Comparison of ENCODE assay signal across 32 cellular contexts in the genomic region with DNA sequence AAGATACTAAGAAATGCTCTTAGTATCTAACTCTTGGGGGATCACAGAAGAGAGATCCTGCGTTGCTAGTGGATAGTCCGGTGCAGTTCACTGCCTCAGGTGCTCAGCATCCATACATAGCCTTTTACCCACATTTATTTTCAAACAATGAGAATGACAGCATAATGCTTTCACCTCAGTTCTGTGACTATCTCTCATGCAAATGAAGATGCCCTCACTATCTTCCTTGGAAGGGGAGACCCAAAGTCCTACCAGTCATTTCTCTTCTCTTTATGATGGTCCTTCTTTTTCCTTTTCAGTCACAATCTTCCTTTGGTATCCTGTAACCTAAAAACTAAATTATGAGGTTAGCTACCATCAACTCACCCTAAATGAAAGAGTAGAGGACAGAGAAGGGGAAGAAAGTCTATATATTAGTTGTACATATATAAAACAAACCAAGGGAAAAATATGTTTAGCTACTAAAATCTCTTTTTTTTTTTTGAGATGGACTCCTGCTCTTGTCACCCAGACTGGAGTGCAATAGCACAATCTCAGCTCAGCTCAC. TPM values are rescaled to one million over a fixed set of nuclear protein-coding genes. Genes with fewer than 3 reads are reported as not detected.
"Had no signal": no experiment of that assay in that cellular context is flagged by ENCODE, and none has a peak within 500 bp of the region (broad histone marks: within the 10 kb centered on the region; RNA-seq: fewer than 3 reads in every experiment).

No MANE protein-coding gene starts in this region.

- H3K4me1 Mint-ChIP-seq: mesothelial cell of epicardium, naive B cell had no signal

- H3K4me3 Mint-ChIP-seq: dendritic cell treated with granulocyte-macrophage colony-stimulating factor and Interleukin-4, amounts not matched to agents 40 ng/mL and 50 ng/mL, for 4 days; effector memory CD8-positive, alpha-beta T cell; endodermal cell; mesothelial cell of epicardium; naive B cell had no signal

- DNase-seq: colonic mucosa; cortex of kidney; effector CD8-positive, alpha-beta T cell; effector memory CD8-positive, alpha-beta T cell; endodermal cell; erythroblast; esophagus squamous epithelium; foreskin fibroblast; foreskin melanocyte; gastrocnemius medialis; glutamatergic neuron; head of caudate nucleus; heart right ventricle; hippocampal formation; left cardiac atrium; left lung; left ventricle myocardium superior; lower lobe of right lung; mesenchymal stem cell; mucosa of descending colon; naive B cell had no signal

- H3K27ac Mint-ChIP-seq: dendritic cell treated with granulocyte-macrophage colony-stimulating factor and Interleukin-4, amounts not matched to agents 40 ng/mL and 50 ng/mL, for 4 days; effector memory CD8-positive, alpha-beta T cell; endodermal cell; mesothelial cell of epicardium had no signal

- ATAC-seq: effector memory CD8-positive, alpha-beta T cell; esophagus mucosa; gastrocnemius medialis; heart right ventricle; left cardiac atrium; left lung; left ventricle myocardium superior; lower lobe of right lung; mucosa of descending colon had no signal

- H3K9me3 Mint-ChIP-seq: dendritic cell treated with granulocyte-macrophage colony-stimulating factor and Interleukin-4, amounts not matched to agents 40 ng/mL and 50 ng/mL, for 4 days; effector memory CD8-positive, alpha-beta T cell; endodermal cell; mesothelial cell of epicardium had no signal

- H3K36me3 Mint-ChIP-seq: mesothelial cell of epicardium, naive B cell had no signal

RNA-seq across cellular contexts. Expression of gene SLC28A2, which starts 30.9 kb away (rescaled TPM):
- total RNA-seq: dermis microvascular lymphatic vessel endothelial cell, esophagus mucosa, esophagus squamous epithelium, gastrocnemius medialis, glomerular endothelial cell, heart right ventricle, kidney epithelial cell, left cardiac atrium, left lung, left ventricle myocardium superior, lower leg skin, lung microvascular endothelial cell, mesenteric fat pad, mesothelial cell of epicardium, myocyte had no signal
- polyA plus RNA-seq: heart right ventricle, keratinocyte had no signal
